ENCODE assay signal across 18 cellular contexts in genomic region chr17:55729484-55729883, GRCh38. TPM values are rescaled to one million over a fixed set of nuclear protein-coding genes. Genes with fewer than 3 reads are reported as not detected.
"Had no signal": no experiment of that assay in that cellular context is flagged by ENCODE, and none has a peak within 500 bp of the region (broad histone marks: within the 10 kb centered on the region; RNA-seq: fewer than 3 reads in every experiment).

No MANE protein-coding gene starts in this region.

- H3K9me3 ChIP-seq: esophagus muscularis mucosa, gastroesophageal sphincter, left lung, prostate gland, stomach, uterus had no signal

- H3K4me1 ChIP-seq: parathyroid adenoma, prostate gland, uterus had no signal

- H3K4me3 Mint-ChIP-seq: central memory CD8-positive, alpha-beta T cell; effector memory CD8-positive, alpha-beta T cell; immature natural killer cell; naive thymus-derived CD4-positive, alpha-beta T cell; nephron progenitor cell had no signal

- H3K9me3 Mint-ChIP-seq: central memory CD8-positive, alpha-beta T cell; effector memory CD8-positive, alpha-beta T cell; immature natural killer cell; naive thymus-derived CD4-positive, alpha-beta T cell; nephron progenitor cell had no signal

- H3K79me2 ChIP-seq: parathyroid adenoma had no signal

- DNase-seq: effector memory CD8-positive, alpha-beta T cell; glutamatergic neuron; immature natural killer cell; left lung; naive thymus-derived CD4-positive, alpha-beta T cell; nephron progenitor cell; stimulated activated naive CD4-positive, alpha-beta T cell; stomach; trophoblast cell; uterus had no signal

- H3K4me1 Mint-ChIP-seq: central memory CD8-positive, alpha-beta T cell; immature natural killer cell had no signal

- H3K4me3 ChIP-seq: esophagus muscularis mucosa, gastroesophageal sphincter, prostate gland, stomach, uterus had no signal

- H3K9ac ChIP-seq: parathyroid adenoma had no signal

- ATAC-seq: effector memory CD8-positive, alpha-beta T cell; gastroesophageal sphincter; left lung; naive thymus-derived CD4-positive, alpha-beta T cell had no signal

- H3K27ac Mint-ChIP-seq: effector memory CD8-positive, alpha-beta T cell; immature natural killer cell; naive thymus-derived CD4-positive, alpha-beta T cell; nephron progenitor cell had no signal

- FAIRE-seq: keratinocyte had no signal

- H3K27ac ChIP-seq: epithelial cell of prostate, parathyroid adenoma, uterus had no signal

- H2AFZ ChIP-seq: parathyroid adenoma had no signal

- H3K27me3 ChIP-seq: esophagus muscularis mucosa, gastroesophageal sphincter, left lung, stomach, uterus had no signal

- H3K36me3 Mint-ChIP-seq: immature natural killer cell; naive thymus-derived CD4-positive, alpha-beta T cell had no signal

- H3K36me3 ChIP-seq: esophagus muscularis mucosa, gastroesophageal sphincter, left lung, prostate gland, stomach, uterus had no signal

RNA-seq across cellular contexts. Expression of gene TMEM100, which starts 6.8 kb away (rescaled TPM):
- total RNA-seq: mononuclear cell; naive thymus-derived CD4-positive, alpha-beta T cell had no signal
- polyA plus RNA-seq: immature natural killer cell; naive thymus-derived CD4-positive, alpha-beta T cell had no signal
